ENCODE assay signal across 1 cellular context in the genomic region with DNA sequence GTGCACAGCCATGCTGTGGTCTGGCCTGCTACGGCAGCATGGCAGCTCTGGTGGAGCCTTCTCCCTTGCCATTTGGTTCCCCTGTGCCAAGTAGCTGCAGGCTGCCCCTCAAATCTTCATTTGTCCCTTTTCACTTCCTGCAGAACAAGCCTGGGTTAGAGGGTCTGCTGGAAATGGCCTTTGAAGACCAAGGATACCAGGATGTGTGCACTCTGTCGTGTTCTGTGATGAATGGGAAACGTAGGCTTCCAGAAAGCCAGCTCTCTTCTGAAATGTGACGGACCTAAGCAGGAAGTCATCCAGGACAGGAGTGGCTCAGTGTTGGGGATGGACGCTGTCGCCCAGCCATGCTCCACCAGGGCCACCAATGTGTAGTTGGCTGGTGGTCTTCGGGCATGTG.
TF ChIP-seq lines count a peak whose summit lies in the region.

No MANE protein-coding gene starts in this region.

TF ChIP-seq in K562, 482 proteins besides CTCF, POLR2A, EP300 and RAD21:
- TF ChIP-seq POLR2AphosphoS5 (IDR thresholded peaks at IDR 0.05; ENCODE audit: control insufficient read depth, insufficient read depth, low read depth, low read length): peak; percentile 31; the same call in 1 of the 2 replicates
- TF ChIP-seq MIER1 (IDR thresholded peaks at IDR 0.05; ENCODE audit: low read depth): no peak
TF ChIP-seq in K562: peak in this region for 1.
